ENCODE assay signal across 8 cellular contexts in genomic region chr17:77374170-77374936, GRCh38.
DNase-seq lines count a peak whose midpoint lies in the region; ATAC-seq and TF ChIP-seq lines count a peak whose summit lies in the region.

No MANE protein-coding gene starts in this region.

- ATAC-seq in naive thymus-derived CD4-positive, alpha-beta T cell, result peak; percentile 80
- ATAC-seq in stimulated activated naive CD8-positive, alpha-beta T cell treated with anti-CD3 and anti-CD28 coated beads, Interleukin-15, amount 100 ng/mL, for 72 hours, result peak; percentile 75
- ATAC-seq in GM19395 (IDR thresholded peaks at IDR 0.05; ENCODE audit: unreplicated experiment) (no peak), HG02885 (IDR thresholded peaks at IDR 0.05; ENCODE audit: poor library complexity, unreplicated experiment) (no peak)

- DNase-seq in GM12865 (ENCODE audit: low read depth) (no peak), NCI-H82 (lab: John Stamatoyannopoulos, UW) (peak; percentile 94), fibroblast of lung (ENCODE audit: low read depth in 2 of 2) (peak; percentile 87 to 93)
- peak; percentile 58 for DNase-seq in activated T-helper 9 cell treated with anti-CD3 and anti-CD28 coated beads, Interleukin-2, amount 50 U/mL, for 16 hours (ENCODE audit: low read depth)
- peak; percentile 50 to 78 (median 72) for DNase-seq in naive thymus-derived CD4-positive, alpha-beta T cell
- DNase-seq in stimulated activated naive CD8-positive, alpha-beta T cell treated with anti-CD3 and anti-CD28 coated beads, Interleukin-15, amount 100 ng/mL, for 72 hours, result peak; percentile 78 to 83

- H3K4me3 Mint-ChIP-seq in naive thymus-derived CD4-positive, alpha-beta T cell, result peak overlapping the region; percentile 95 to 100 (median 99)
- H3K4me3 Mint-ChIP-seq in stimulated activated naive CD8-positive, alpha-beta T cell treated with anti-CD3 and anti-CD28 coated beads, Interleukin-15, amount 100 ng/mL, for 72 hours, result peak overlapping the region; percentile 85 to 92

- H3K36me3 Mint-ChIP-seq in naive thymus-derived CD4-positive, alpha-beta T cell, result peaks cover 0 to 30% (median 3%) of the 10 kb centered on the region in 5 donors

- no peak overlapping the region for H2AFZ ChIP-seq in fibroblast of lung (ENCODE audit: low read length)

- peaks cover 96% of the 10 kb centered on the region for H3K79me2 ChIP-seq in fibroblast of lung (ENCODE audit: control insufficient read depth, insufficient read depth, low read length)

- H3K4me3 ChIP-seq in GM12865 (ENCODE audit: low read depth, low read length), result peak overlapping the region; percentile 33
- H3K4me3 ChIP-seq in fibroblast of lung (replicated peaks in 1 of 4; ENCODE audit: control extremely low read depth in 1 of 4, insufficient read depth in 1 of 4, low read depth in 3 of 4, low read length in 4 of 4), result peak overlapping the region; percentile 66 to 94 (median 92)
- H3K4me3 ChIP-seq in naive thymus-derived CD4-positive, alpha-beta T cell (ENCODE audit: low read length), result peak overlapping the region; percentile 98

- intact Hi-C loops in naive thymus-derived CD4-positive, alpha-beta T cell (cut with micrococcal nuclease), result loop anchor here (1.0 to 10.0 kb wide), 7 partner anchors 8 to 750 kb away; partner anchors contain the start of genes TMC6 (in 1 of the 2) and TNRC6C (in 1 of the 2)

- H3K36me3 ChIP-seq in fibroblast of lung (ENCODE audit: control insufficient read depth, insufficient read depth, low read length), result peaks cover 2% of the 10 kb centered on the region
- peaks cover 0 to 15% (median 0%) of the 10 kb centered on the region in 3 experiments for H3K36me3 ChIP-seq in naive thymus-derived CD4-positive, alpha-beta T cell (ENCODE audit: control insufficient read depth in 2 of 3, insufficient read depth in 3 of 3, low read length in 3 of 3)

- no peaks in the 10 kb centered on the region for H3K27me3 Mint-ChIP-seq in naive thymus-derived CD4-positive, alpha-beta T cell
- H3K27me3 Mint-ChIP-seq in stimulated activated naive CD8-positive, alpha-beta T cell treated with anti-CD3 and anti-CD28 coated beads, Interleukin-15, amount 100 ng/mL, for 72 hours, result peaks cover 16% of the 10 kb centered on the region

- H3K9me3 Mint-ChIP-seq in naive thymus-derived CD4-positive, alpha-beta T cell, result peaks cover 0 to 2% (median 0%) of the 10 kb centered on the region in 11 donors
- no peaks in the 10 kb centered on the region for H3K9me3 Mint-ChIP-seq in stimulated activated naive CD8-positive, alpha-beta T cell treated with anti-CD3 and anti-CD28 coated beads, Interleukin-15, amount 100 ng/mL, for 72 hours

- TF ChIP-seq CTCF in GM12865 (IDR thresholded peaks at IDR 0.05; ENCODE audit: insufficient read depth, low read depth, low read length, missing control alignments) (no peak), fibroblast of lung (conservative IDR thresholded peaks at IDR 0.05 in 1 of 2, IDR thresholded peaks at IDR 0.05 in 1 of 2; ENCODE audit: low read depth in 1 of 2, low read length in 2 of 2) (peak; percentile 36 to 51)

- H3K9ac ChIP-seq in fibroblast of lung (ENCODE audit: insufficient read depth, low read length), result peak overlapping the region; percentile 88

- H3K27ac Mint-ChIP-seq in naive thymus-derived CD4-positive, alpha-beta T cell, result peak overlapping the region; percentile 85 to 99 (median 97)
- peak overlapping the region; percentile 93 to 96 for H3K27ac Mint-ChIP-seq in stimulated activated naive CD8-positive, alpha-beta T cell treated with anti-CD3 and anti-CD28 coated beads, Interleukin-15, amount 100 ng/mL, for 72 hours

- H3K27ac ChIP-seq in fibroblast of lung (ENCODE audit: insufficient read depth, low read length), result peak overlapping the region; percentile 91
- peak overlapping the region; percentile 80 for H3K27ac ChIP-seq in naive thymus-derived CD4-positive, alpha-beta T cell (ENCODE audit: low read depth, low read length)

- H3K4me2 ChIP-seq in fibroblast of lung (ENCODE audit: extremely low read depth, insufficient read depth, low read length), result peak overlapping the region; percentile 94

- H3K4me1 ChIP-seq in fibroblast of lung (ENCODE audit: control insufficient read depth, extremely low read depth, insufficient read depth, low read length), result peaks cover 48% of the 10 kb centered on the region
- H3K4me1 ChIP-seq in naive thymus-derived CD4-positive, alpha-beta T cell (ENCODE audit: control insufficient read depth in 2 of 2, insufficient read depth in 2 of 2, low read length in 2 of 2), result peaks cover 58 to 70% of the 10 kb centered on the region in 2 donors

- CTCF ChIA-PET in naive thymus-derived CD4-positive, alpha-beta T cell (lab: Charles Lee), result interaction anchor here (0.5 to 2.9 kb wide), 15 partner anchors 8 to 291 kb away, joined by 3 to 12 read pairs (median 4); no protein-coding TSS in a partner anchor

- no peaks in the 10 kb centered on the region for H4K20me1 ChIP-seq in fibroblast of lung (ENCODE audit: control insufficient read depth, extremely low read depth, insufficient read depth, low read length)

- no peaks in the 10 kb centered on the region for H3K9me3 ChIP-seq in fibroblast of lung (ENCODE audit: control insufficient read depth, insufficient read depth, low read depth, low read length)
- no peaks in the 10 kb centered on the region for H3K9me3 ChIP-seq in naive thymus-derived CD4-positive, alpha-beta T cell (ENCODE audit: control insufficient read depth in 2 of 3, low read length in 3 of 3)

- POLR2A ChIA-PET in naive thymus-derived CD4-positive, alpha-beta T cell (lab: Charles Lee), result interaction anchor here (0.7 to 6.8 kb wide), 29 partner anchors 9 to 584 kb away, joined by 3 to 112 read pairs (median 9); partner anchors contain the start of gene TNRC6C

- peaks cover 59 to 79% (median 75%) of the 10 kb centered on the region in 7 donors for H3K4me1 Mint-ChIP-seq in naive thymus-derived CD4-positive, alpha-beta T cell
- peaks cover 83% of the 10 kb centered on the region for H3K4me1 Mint-ChIP-seq in stimulated activated naive CD8-positive, alpha-beta T cell treated with anti-CD3 and anti-CD28 coated beads, Interleukin-15, amount 100 ng/mL, for 72 hours

- H3K27me3 ChIP-seq in fibroblast of lung (ENCODE audit: control insufficient read depth, insufficient read depth, low read length), result no peaks in the 10 kb centered on the region
- H3K27me3 ChIP-seq in naive thymus-derived CD4-positive, alpha-beta T cell (ENCODE audit: control insufficient read depth in 2 of 2, insufficient read depth in 2 of 2, low read length in 2 of 2), result no peaks in the 10 kb centered on the region

Comparison
In these comparisons a context has a peak if more than half of its experiments do, and no peak if none do; other contexts are left out.
1. H3K4me3 ChIP-seq: peak in every context shown above with its lines; median percentile 98 in naive thymus-derived CD4-positive, alpha-beta T cell; 92 in fibroblast of lung; 33 in GM12865.
2. ATAC-seq: peak in naive thymus-derived CD4-positive, alpha-beta T cell (single experiment) and stimulated activated naive CD8-positive, alpha-beta T cell treated with anti-CD3 and anti-CD28 coated beads, Interleukin-15, amount 100 ng/mL, for 72 hours (single experiment); none in GM19395 (single experiment) and HG02885 (single experiment).